Comparison of ENCODE assay signal across 11 cellular contexts in the genomic region with DNA sequence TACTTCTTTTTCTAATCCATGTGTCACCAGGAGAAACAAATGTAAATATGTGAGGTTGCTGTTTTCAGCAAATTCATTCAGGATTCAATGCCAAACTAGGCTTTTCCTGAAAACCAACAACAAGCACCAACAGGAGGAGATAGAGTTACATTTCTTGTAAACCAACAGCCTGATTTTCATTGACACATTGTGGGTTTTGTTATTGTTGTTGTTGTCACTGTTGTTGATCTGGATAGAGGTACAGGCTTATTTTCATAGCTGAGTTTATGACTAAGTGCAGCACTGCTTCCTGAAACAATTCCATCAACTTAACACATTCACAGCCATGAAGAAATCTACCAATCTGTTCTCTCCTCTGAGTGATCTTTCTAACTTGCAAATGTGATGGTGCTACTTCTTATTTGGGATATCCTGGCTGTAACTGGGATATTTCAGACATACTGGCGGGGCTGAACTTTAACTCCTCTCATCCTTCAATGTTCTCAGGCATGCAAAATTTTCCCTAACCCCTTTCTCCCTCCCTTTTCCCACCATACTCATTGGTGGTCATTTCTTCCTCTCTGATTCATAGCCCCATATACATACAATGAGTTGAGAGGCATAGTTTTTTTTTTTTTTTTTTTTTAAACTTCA.
DNase-seq lines count a peak whose midpoint lies in the region; ATAC-seq and TF ChIP-seq lines count a peak whose summit lies in the region.
"Had no signal": no experiment of that assay in that cellular context is flagged by ENCODE, and none has a peak within 500 bp of the region (broad histone marks: within the 10 kb centered on the region; RNA-seq: fewer than 3 reads in every experiment).

No MANE protein-coding gene starts in this region.

- H3K27me3 ChIP-seq in ascending aorta (no peaks in the 10 kb centered on the region), stomach smooth muscle (ENCODE audit: control insufficient read depth in 1 of 2, insufficient read depth in 2 of 2, low read length in 2 of 2) (no peaks in the 10 kb centered on the region)
- no peaks in the 10 kb centered on the region for H3K27me3 ChIP-seq in CD4-positive, alpha-beta memory T cell (ENCODE audit: insufficient read depth, low read length)

- no peak for ATAC-seq in HG03460 (IDR thresholded peaks at IDR 0.05; ENCODE audit: unreplicated experiment)

- POLR2A ChIA-PET in CD4-positive, alpha-beta memory T cell (lab: Charles Lee; ENCODE audit: partially characterized antibody) = no interaction called here

- H3K9me3 Mint-ChIP-seq in CD4-positive, alpha-beta memory T cell = peaks cover 0 to 3% (median 0%) of the 10 kb centered on the region in 8 donors

- CTCF ChIA-PET in CD4-positive, alpha-beta memory T cell (lab: Charles Lee; ENCODE audit: partially characterized antibody) = interaction anchor here (0.9 to 1.4 kb wide), 3 partner anchors 11 to 150 kb away, joined by 3 read pairs; no protein-coding TSS in a partner anchor

- H3K27ac Mint-ChIP-seq in CD4-positive, alpha-beta memory T cell = no peak overlapping the region

- H3K36me3 Mint-ChIP-seq in CD4-positive, alpha-beta memory T cell = no peaks in the 10 kb centered on the region

- no peak overlapping the region for H3K9ac ChIP-seq in stomach smooth muscle (ENCODE audit: low read length in 2 of 2)

- H3K4me3 Mint-ChIP-seq in CD4-positive, alpha-beta memory T cell = no peak overlapping the region

- peaks cover 4 to 19% of the 10 kb centered on the region in 2 donors for H3K4me1 ChIP-seq in ascending aorta
- H3K4me1 ChIP-seq in stomach smooth muscle (ENCODE audit: control insufficient read depth, insufficient read depth, low read length) = peaks cover 10% of the 10 kb centered on the region
- no peaks in the 10 kb centered on the region for H3K4me1 ChIP-seq in CD4-positive, alpha-beta memory T cell (ENCODE audit: insufficient read depth, low read length)

- H3K27me3 Mint-ChIP-seq in CD4-positive, alpha-beta memory T cell = no peaks in the 10 kb centered on the region

- H3K27ac ChIP-seq in ascending aorta = peak overlapping the region; percentile 6 to 27
- peak overlapping the region; percentile 1 for H3K27ac ChIP-seq in stomach smooth muscle (ENCODE audit: low read length)
- H3K27ac ChIP-seq in CD4-positive, alpha-beta memory T cell (ENCODE audit: low read depth, low read length) = no peak overlapping the region

- H3K4me3 ChIP-seq in ascending aorta (no peak overlapping the region), stomach smooth muscle (ENCODE audit: low read length in 2 of 2) (no peak overlapping the region)
- H3K4me3 ChIP-seq in CD4-positive, alpha-beta memory T cell (ENCODE audit: low read length in 2 of 2) = no peak overlapping the region

- no peak for TF ChIP-seq CTCF in ascending aorta (IDR thresholded peaks at IDR 0.05)

- peak; percentile 37 for DNase-seq in HCEC 1CT
- DNase-seq in ascending aorta (ENCODE audit: low spot score in 2 of 2) = no peak
- peak; percentile 23 for DNase-seq in kidney glomerular epithelial cell (lab: John Stamatoyannopoulos, UW)
- DNase-seq in CD4-positive, alpha-beta memory T cell = no peak
- DNase-seq in AG08396 (ENCODE audit: low spot score) = no peak
- no peak for DNase-seq in NCI-H1694 (lab: John Stamatoyannopoulos, UW)
- DNase-seq: Kasumi-1, NCI-H2227 treated with DMSO at 0.1 percent for 48 hours, SHP77 treated with DMSO at 0.1 percent for 48 hours had no signal

- H3K36me3 ChIP-seq in ascending aorta (no peaks in the 10 kb centered on the region), stomach smooth muscle (ENCODE audit: control insufficient read depth in 2 of 2, insufficient read depth in 2 of 2, low read length in 2 of 2) (no peaks in the 10 kb centered on the region)
- H3K36me3 ChIP-seq in CD4-positive, alpha-beta memory T cell (ENCODE audit: insufficient read depth, low read length) = no peaks in the 10 kb centered on the region

- intact Hi-C loops in ascending aorta (cut with DNase I) = loop anchor here (5.0 kb wide), 2 partner anchors 65 to 195 kb away; a partner anchor contains a TSS
- intact Hi-C loops in CD4-positive, alpha-beta memory T cell (cut with micrococcal nuclease) = no loop called here

- H3K9me3 ChIP-seq in ascending aorta (no peaks in the 10 kb centered on the region), stomach smooth muscle (ENCODE audit: control insufficient read depth in 2 of 2, low read length in 2 of 2) (no peaks in the 10 kb centered on the region)
- H3K9me3 ChIP-seq in CD4-positive, alpha-beta memory T cell (ENCODE audit: control insufficient read depth in 1 of 2, low read length in 2 of 2) = no peaks in the 10 kb centered on the region

- H3K4me1 Mint-ChIP-seq in CD4-positive, alpha-beta memory T cell = peaks cover 0 to 1% (median 0%) of the 10 kb centered on the region in 4 donors

Comparison
In these comparisons a context has a peak if more than half of its experiments do, and no peak if none do; other contexts are left out.
1. DNase-seq: peak in HCEC 1CT (single experiment) and kidney glomerular epithelial cell (single experiment); none in ascending aorta (0 of 2), CD4-positive, alpha-beta memory T cell (0 of 5), AG08396 (single experiment) and NCI-H1694 (single experiment).